ENCODE assay signal across 10 cellular contexts in the genomic region with DNA sequence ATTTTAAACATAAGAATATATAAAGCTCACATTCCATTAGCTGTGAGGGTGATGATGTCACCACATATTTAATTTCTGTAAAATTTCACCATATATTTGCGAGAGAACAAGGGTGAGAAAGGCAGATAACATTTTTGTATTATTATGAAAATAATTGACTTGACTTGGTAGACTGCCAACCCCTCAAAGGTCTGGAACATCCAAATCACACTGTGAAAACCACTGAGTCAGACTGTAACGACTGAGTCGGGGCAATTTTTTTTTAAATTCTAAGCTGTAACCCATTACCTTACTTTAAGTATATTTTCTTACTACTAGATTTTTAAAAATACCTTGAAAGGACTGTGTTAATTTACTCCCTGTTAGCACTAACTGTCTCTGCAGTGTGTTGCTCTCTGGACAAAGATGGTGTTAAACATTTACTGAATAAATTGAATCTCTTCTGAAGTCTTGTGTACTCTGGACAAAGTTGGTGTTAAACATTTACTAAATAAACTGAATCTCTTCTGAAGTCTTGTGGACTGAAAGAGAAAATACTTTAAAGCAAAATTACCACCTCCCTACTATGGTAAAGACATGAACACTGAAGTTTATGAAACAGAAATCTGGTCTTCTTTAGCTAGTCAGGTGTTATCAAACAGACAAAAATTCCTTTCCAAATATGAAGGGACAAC. TPM values are rescaled to one million over a fixed set of nuclear protein-coding genes. Genes with fewer than 3 reads are reported as not detected.
DNase-seq lines count a peak whose midpoint lies in the region; ATAC-seq and TF ChIP-seq lines count a peak whose summit lies in the region.
"Had no signal": no experiment of that assay in that cellular context is flagged by ENCODE, and none has a peak within 500 bp of the region (broad histone marks: within the 10 kb centered on the region; RNA-seq: fewer than 3 reads in every experiment).

No MANE protein-coding gene starts in this region.

- no peak overlapping the region for H3K27ac ChIP-seq in Karpas-422 (ENCODE audit: low read length)
- H3K27ac ChIP-seq: heart left ventricle, WERI-Rb-1 had no signal

- H3K79me2 ChIP-seq in Karpas-422 (ENCODE audit: low read length), result peaks cover 35% of the 10 kb centered on the region

- peak; percentile 28 for DNase-seq in AG10803 (ENCODE audit: low read depth)
- peak; percentile 35 for DNase-seq in fibroblast of pulmonary artery (ENCODE audit: low read depth)
- DNase-seq in Karpas-422, result no peak
- DNase-seq in islet precursor cell, result no peak
- DNase-seq in activated naive CD4-positive, alpha-beta T cell treated with anti-CD3 and anti-CD28 coated beads, Interleukin-2, amount 50 U/mL, for 16 hours, result no peak
- no peak for DNase-seq in SW 1271 (lab: John Stamatoyannopoulos, UW)
- DNase-seq: heart left ventricle, WERI-Rb-1 had no signal

- no peak overlapping the region for H3K4me2 ChIP-seq in Karpas-422 (ENCODE audit: low read depth, low read length, poor library complexity, severe bottlenecking)

- no peaks in the 10 kb centered on the region for H3K36me3 ChIP-seq in Karpas-422 (ENCODE audit: insufficient read depth, low read length)
- H3K36me3 ChIP-seq: heart left ventricle, WERI-Rb-1 had no signal

- TF ChIP-seq CTCF in AG10803 (conservative IDR thresholded peaks at IDR 0.05; ENCODE audit: low read length), result no peak
- no peak for TF ChIP-seq CTCF in fibroblast of pulmonary artery (IDR thresholded peaks at IDR 0.05; ENCODE audit: low read length, missing control alignments)

- peaks cover 17% of the 10 kb centered on the region for H3K4me1 ChIP-seq in Karpas-422 (ENCODE audit: low read length)

- no peaks in the 10 kb centered on the region for H3K9me2 ChIP-seq in Karpas-422 (replicated peaks; ENCODE audit: insufficient read depth, low read length)

- H3K9me3 ChIP-seq in Karpas-422 (ENCODE audit: low read length), result no peaks in the 10 kb centered on the region
- H3K9me3 ChIP-seq: heart left ventricle had no signal

- H3K9ac ChIP-seq in Karpas-422 (ENCODE audit: low read length), result no peak overlapping the region

- ATAC-seq in GM21529 (IDR thresholded peaks at IDR 0.05; ENCODE audit: unreplicated experiment) (peak; percentile 53), HG03558 (IDR thresholded peaks at IDR 0.05; ENCODE audit: extremely low read depth, unreplicated experiment) (peak; percentile 60)
- ATAC-seq: heart left ventricle had no signal

- peaks cover 72% of the 10 kb centered on the region for H4K20me1 ChIP-seq in Karpas-422 (ENCODE audit: insufficient read depth, low read depth, low read length)

- no peaks in the 10 kb centered on the region for H3K27me3 ChIP-seq in Karpas-422 (ENCODE audit: low read length)
- H3K27me3 ChIP-seq: heart left ventricle had no signal

- no peak overlapping the region for H3K4me3 ChIP-seq in AG10803 (ENCODE audit: low read length)
- no peak overlapping the region for H3K4me3 ChIP-seq in fibroblast of pulmonary artery (replicated peaks; ENCODE audit: low read depth, low read length)
- no peak overlapping the region for H3K4me3 ChIP-seq in Karpas-422 (ENCODE audit: low read length)
- H3K4me3 ChIP-seq: heart left ventricle had no signal

- no peak overlapping the region for H2AFZ ChIP-seq in Karpas-422 (ENCODE audit: low read length)

RNA-seq across cellular contexts. Expression of a gene that starts 14.1 kb away (rescaled TPM):
- 7.1 and 15.7 TPM in 2 replicates for total RNA-seq in Karpas-422 (2014; rRNA removed; shearing (Covaris generic); ENCODE audit: low replicate concordance)

Comparison
In these comparisons a context has a peak if more than half of its experiments do, and no peak if none do; other contexts are left out.
1. DNase-seq: peak in AG10803 (single experiment) and fibroblast of pulmonary artery (single experiment); none in Karpas-422 (single experiment), islet precursor cell (single experiment), activated naive CD4-positive, alpha-beta T cell treated with anti-CD3 and anti-CD28 coated beads, Interleukin-2, amount 50 U/mL, for 16 hours (single experiment) and SW 1271 (0 of 2).